15 cellular contexts compared by ENCODE assay signal in genomic region chr13:54194233-54195024, GRCh38.
A peak's percentile ranks its signal among the peaks of the same experiment; 100 is the strongest.
DNase-seq lines count a peak whose midpoint lies in the region; ATAC-seq and TF ChIP-seq lines count a peak whose summit lies in the region.
"Had no signal": no experiment of that assay in that cellular context is flagged by ENCODE, and none has a peak within 500 bp of the region (broad histone marks: within the 10 kb centered on the region; RNA-seq: fewer than 3 reads in every experiment).

No MANE protein-coding gene starts in this region.

- H3K36me3 ChIP-seq in HUES6 (ENCODE audit: control insufficient read depth, insufficient read depth, low read length) = no peaks in the 10 kb centered on the region
- H3K36me3 ChIP-seq in OCI-LY3 (replicated peaks; ENCODE audit: low read depth, low read length) = no peaks in the 10 kb centered on the region
- H3K36me3 ChIP-seq: SJCRH30 had no signal

- H3K4me1 ChIP-seq in HUES6 (ENCODE audit: control insufficient read depth, insufficient read depth, low read length) (peaks cover 36% of the 10 kb centered on the region), OCI-LY3 (ENCODE audit: low read length) (no peaks in the 10 kb centered on the region)
- H3K4me1 ChIP-seq: SJCRH30 had no signal

- peak; percentile 2 for DNase-seq in Ammon's horn (ENCODE audit: low spot score)
- DNase-seq in foreskin melanocyte = peak; percentile 50
- no peak for DNase-seq in OCI-M2 (lab: John Stamatoyannopoulos, UW; ENCODE audit: unreplicated experiment)
- no peak for DNase-seq in NCI-H2081 treated with DMSO at 0.1 percent for 48 hours (lab: John Stamatoyannopoulos, UW)
- DNase-seq in activated gamma-delta T cell treated with Interleukin-2 at 50 U/mL for 16 hours = no peak
- DNase-seq: DMS79, Karpas-422, NCI-H2107, NCI-H446, RPMI8226, T-cell had no signal

- H3K79me2 ChIP-seq in OCI-LY3 (ENCODE audit: low read length) = no peaks in the 10 kb centered on the region

- peak overlapping the region; percentile 1; the same call in 1 of the 2 replicates for H3K4me2 ChIP-seq in OCI-LY3 (ENCODE audit: low read length)

- TF ChIP-seq CTCF in OCI-LY3 (IDR thresholded peaks at IDR 0.05; ENCODE audit: low read depth, low read length) = no peak

- no peak for ATAC-seq in HG03095 (IDR thresholded peaks at IDR 0.05; ENCODE audit: unreplicated experiment)
- ATAC-seq: T-cell had no signal

- H3K27ac ChIP-seq in HUES6 (ENCODE audit: low read depth, low read length) (peak overlapping the region; percentile 68), OCI-LY3 (ENCODE audit: low read length) (no peak overlapping the region)
- H3K27ac ChIP-seq: SJCRH30 had no signal

- H3K9ac ChIP-seq in HUES6 (ENCODE audit: low read length) = no peak overlapping the region
- H3K9ac ChIP-seq in OCI-LY3 (ENCODE audit: low read length) = no peak overlapping the region

- H3K27me3 ChIP-seq in HUES6 (ENCODE audit: control insufficient read depth, insufficient read depth, low read length) (no peaks in the 10 kb centered on the region), OCI-LY3 (ENCODE audit: low read depth, low read length) (no peaks in the 10 kb centered on the region)
- H3K27me3 ChIP-seq: SJCRH30 had no signal

- H4K20me1 ChIP-seq in OCI-LY3 (ENCODE audit: insufficient read depth, low read length) = no peaks in the 10 kb centered on the region

- H3K4me3 ChIP-seq in HUES6 (ENCODE audit: low read depth, low read length) = 0 out of 2 replicates have a peak overlapping the region, but pooled peaks have one; percentile 12
- no peak overlapping the region for H3K4me3 ChIP-seq in OCI-LY3 (ENCODE audit: low read length)
- H3K4me3 ChIP-seq: SJCRH30 had no signal

- H3K9me3 ChIP-seq in HUES6 (ENCODE audit: control insufficient read depth, insufficient read depth, low read depth, low read length) = no peaks in the 10 kb centered on the region
- H3K9me3 ChIP-seq in OCI-LY3 (ENCODE audit: insufficient read depth, low read length) = no peaks in the 10 kb centered on the region
- H3K9me3 ChIP-seq: SJCRH30 had no signal

- H2AFZ ChIP-seq in OCI-LY3 (ENCODE audit: low read depth, low read length) = peak overlapping the region; percentile 72; the same call in 1 of the 2 replicates

Comparison
In these comparisons a context has a peak if more than half of its experiments do, and no peak if none do; other contexts are left out.
1. DNase-seq: peak in Ammon's horn (single experiment) and foreskin melanocyte (single experiment); none in OCI-M2 (single experiment), NCI-H2081 treated with DMSO at 0.1 percent for 48 hours (single experiment) and activated gamma-delta T cell treated with Interleukin-2 at 50 U/mL for 16 hours (single experiment).